In the genomic region with DNA sequence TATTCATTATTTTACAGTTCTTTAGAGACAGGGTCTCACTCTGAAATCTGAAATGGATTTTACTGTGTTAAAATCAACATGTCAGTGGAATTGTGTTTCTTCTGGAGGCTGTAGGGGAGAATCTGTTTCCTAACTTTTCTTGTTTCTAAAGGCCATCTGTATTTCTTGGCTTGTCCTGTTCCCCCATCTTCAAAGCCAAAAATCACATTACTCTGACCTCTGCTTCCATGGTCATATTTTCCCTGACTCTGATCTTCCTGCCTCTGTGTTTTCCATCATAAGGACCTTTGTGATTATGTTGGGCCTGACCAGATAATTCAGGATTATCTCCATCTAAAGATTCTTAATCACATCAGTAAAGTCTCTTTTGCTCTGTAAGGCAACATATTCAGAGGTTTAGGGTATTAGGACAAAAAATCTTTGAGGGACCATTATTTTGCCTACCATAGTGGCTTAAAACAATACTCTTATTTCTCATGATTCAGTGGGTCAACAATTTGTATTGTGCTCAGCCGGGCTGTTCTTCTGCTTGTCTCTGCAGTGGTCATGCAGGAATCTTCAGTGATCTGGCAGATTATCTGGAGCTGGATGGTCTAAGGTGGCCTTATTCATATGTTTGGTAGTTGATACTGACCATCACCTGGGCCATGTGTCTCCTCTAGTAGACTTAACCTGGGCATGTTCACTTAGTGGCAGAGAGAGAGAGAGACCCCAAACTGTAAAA, we compare ENCODE assay signal across 1 cellular context.
TF ChIP-seq lines count a peak whose summit lies in the region.

No MANE protein-coding gene starts in this region.

TF ChIP-seq in HCT116, 20 proteins besides CTCF, POLR2A, EP300 and RAD21:
- no peak for TF ChIP-seq EGR1 (IDR thresholded peaks at IDR 0.05; ENCODE audit: low read depth)
- no peak for TF ChIP-seq EZH2phosphoT487 (IDR thresholded peaks at IDR 0.05; ENCODE audit: borderline replicate concordance)
- no peak for TF ChIP-seq SIN3A (IDR thresholded peaks at IDR 0.05; ENCODE audit: low read depth)
- TF ChIP-seq ELF1 (IDR thresholded peaks at IDR 0.05; ENCODE audit: borderline replicate concordance, low read depth): no peak
- TF ChIP-seq FOSL1 (IDR thresholded peaks at IDR 0.05; ENCODE audit: low read depth): no peak
TF ChIP-seq in HCT116: peak in this region for 0.
